In genomic region chr5:9838906-9839305, GRCh38 we compare ENCODE assay signal across 28 cellular contexts.
A peak's percentile ranks its signal among the peaks of the same experiment; 100 is the strongest.
DNase-seq lines count a peak whose midpoint lies in the region; ATAC-seq and TF ChIP-seq lines count a peak whose summit lies in the region.
"Had no signal": no experiment of that assay in that cellular context is flagged by ENCODE, and none has a peak within 500 bp of the region (broad histone marks: within the 10 kb centered on the region; RNA-seq: fewer than 3 reads in every experiment).

No MANE protein-coding gene starts in this region.

- no peaks in the 10 kb centered on the region for H3K9me2 ChIP-seq in SK-N-SH

- H3K4ac ChIP-seq in IMR-90 (ENCODE audit: low read depth, low read length): no peak overlapping the region

- CTCF ChIA-PET in IMR-90 (lab: Yijun Ruan, JAX) (no interaction called here), SK-N-SH (lab: Yijun Ruan, JAX) (interaction anchor here (1.4 kb wide), 1 partner anchor 11 kb away, joined by 3 read pairs; no protein-coding TSS in a partner anchor)

- no peak overlapping the region for H2AK5ac ChIP-seq in IMR-90 (ENCODE audit: low read depth, low read length)

- no peak for TF ChIP-seq CTCF in IMR-90 (conservative IDR thresholded peaks at IDR 0.05; ENCODE audit: low read depth, low read length)
- peak; percentile 10 for TF ChIP-seq CTCF in fibroblast of villous mesenchyme (IDR thresholded peaks at IDR 0.05; ENCODE audit: insufficient read depth, low read depth, low read length)
- no peak for TF ChIP-seq CTCF in SK-N-SH (IDR thresholded peaks at IDR 0.05)

- H3K36me3 ChIP-seq in IMR-90 (ENCODE audit: control insufficient read depth, insufficient read depth, low read length) (no peaks in the 10 kb centered on the region), SK-N-SH (replicated peaks in 1 of 2; ENCODE audit: control insufficient read depth in 1 of 2, insufficient read depth in 2 of 2, low read length in 1 of 2) (no peaks in the 10 kb centered on the region)
- H3K36me3 ChIP-seq: BLaER1 treated with 17β-estradiol and CSF1 and Interleukin-3, amounts not matched to agents 10 nM and 100 nM; cardiac muscle cell; lower lobe of right lung; neutrophil had no signal

- peaks cover 2% of the 10 kb centered on the region; the same call in 1 of the 2 replicates for H3K27me3 ChIP-seq in IMR-90 (ENCODE audit: control insufficient read depth, insufficient read depth, low read length)
- H3K27me3 ChIP-seq in SK-N-SH (ENCODE audit: insufficient read depth): no peaks in the 10 kb centered on the region
- H3K27me3 ChIP-seq: BLaER1 treated with 17β-estradiol and CSF1 and Interleukin-3, amounts not matched to agents 10 nM and 100 nM; cardiac muscle cell; neutrophil had no signal

- no peak for TF ChIP-seq POLR2A in IMR-90 (IDR thresholded peaks at IDR 0.05; ENCODE audit: low read depth, low read length)

- no peaks in the 10 kb centered on the region for H3K4me1 ChIP-seq in IMR-90 (ENCODE audit: control insufficient read depth, insufficient read depth, low read length)
- peaks cover 0 to 6% of the 10 kb centered on the region in 2 experiments; a peak in 1 of 4 replicates for H3K4me1 ChIP-seq in SK-N-SH (ENCODE audit: control insufficient read depth in 1 of 2, insufficient read depth in 2 of 2, low read depth in 1 of 2, low read length in 1 of 2)
- H3K4me1 ChIP-seq: lower lobe of right lung had no signal

- H3K27ac ChIP-seq in IMR-90 (ENCODE audit: insufficient read depth, low read length): no peak overlapping the region
- no peak overlapping the region for H3K27ac ChIP-seq in SK-N-SH (ENCODE audit: low read depth in 2 of 2, low read length in 1 of 2)
- H3K27ac ChIP-seq: BLaER1 treated with 17β-estradiol and CSF1 and Interleukin-3, amounts not matched to agents 10 nM and 100 nM; cardiac muscle cell; lower lobe of right lung; neutrophil; SK-N-MC; VCaP had no signal

- H3K9me3 ChIP-seq in IMR-90 (ENCODE audit: control insufficient read depth, insufficient read depth, low read length): peaks cover 7% of the 10 kb centered on the region
- no peaks in the 10 kb centered on the region for H3K9me3 ChIP-seq in SK-N-SH
- H3K9me3 ChIP-seq: lower lobe of right lung, neutrophil had no signal

- no peaks in the 10 kb centered on the region for H3F3A ChIP-seq in SK-N-SH (replicated peaks; ENCODE audit: insufficient read depth)

- H2BK5ac ChIP-seq in IMR-90 (ENCODE audit: low read depth, low read length, poor library complexity, severe bottlenecking): no peak overlapping the region

- no peak overlapping the region for H2AK9ac ChIP-seq in IMR-90 (replicated peaks; ENCODE audit: low read depth, low read length, poor library complexity)

- in situ Hi-C loops in IMR-90 (cut with MboI; ENCODE audit: low sequenced_read_pairs): no loop called here

- H3K14ac ChIP-seq in IMR-90 (replicated peaks; ENCODE audit: low read depth, low read length): no peak overlapping the region

- no peaks in the 10 kb centered on the region for H3K79me1 ChIP-seq in IMR-90 (ENCODE audit: low read depth in 1 of 2, low read length in 2 of 2)

- H2AFZ ChIP-seq in IMR-90 (replicated peaks; ENCODE audit: low read length, poor library complexity): no peak overlapping the region
- no peak overlapping the region for H2AFZ ChIP-seq in SK-N-SH (ENCODE audit: low read depth)

- DNase-seq in IMR-90: no peak
- DNase-seq in NCI-H524 treated with DMSO at 0.1 percent for 48 hours (lab: John Stamatoyannopoulos, UW): peak; percentile 58
- no peak for DNase-seq in fibroblast of villous mesenchyme (ENCODE audit: low read depth)
- DNase-seq in occipital lobe (lab: John Stamatoyannopoulos, UW): peak; percentile 48
- no peak for DNase-seq in kidney glomerular epithelial cell (lab: John Stamatoyannopoulos, UW)
- no peak for DNase-seq in COLO668 (lab: John Stamatoyannopoulos, UW; ENCODE audit: unreplicated experiment)
- DNase-seq in SK-N-SH: no peak
- DNase-seq: activated CD4-positive, alpha-beta T cell treated with anti-CD3 and anti-CD28 coated beads, Interleukin-2, amount 10 ng/mL, durations not matched to agents 24 days and 14 days; activated CD8-positive, alpha-beta memory T cell treated with anti-CD3 and anti-CD28 coated beads, Interleukin-2, amount 10 ng/mL, durations not matched to agents 7 days and 5 days; activated naive CD4-positive, alpha-beta T cell treated with anti-CD3 and anti-CD28 coated beads, Interleukin-2, amount 10 ng/mL, durations not matched to agents 7 days and 5 days; activated T-cell treated with anti-CD3 and anti-CD28 coated beads, Interleukin-2, amount 50 U/mL, for 72 hours; Caco-2; EL; lower lobe of right lung; NCI-H1048; NCI-H1930; NCI-H446; stimulated activated CD4-positive, alpha-beta T cell treated with anti-CD3 and anti-CD28 coated beads, Interleukin-12 subunit alpha, Interleukin-12 subunit beta, amount 100 ng/mL, for 4 hours; stimulated activated CD4-positive, alpha-beta T cell treated with anti-CD3 and anti-CD28 coated beads, Interleukin-4, amount 100 ng/mL, for 24 hours; stimulated activated naive B cell treated with anti-CD40 and anti-IgM and Interleukin-4, amounts not matched to agents 10 μg/mL and 1 μg/mL and 100 μg/mL, for 72 hours; T-helper 17 cell had no signal

- H3K79me2 ChIP-seq in SK-N-SH (ENCODE audit: insufficient read depth): no peaks in the 10 kb centered on the region

- no peak overlapping the region for H2BK120ac ChIP-seq in IMR-90 (ENCODE audit: low read depth, low read length)

- TF ChIP-seq EP300 in SK-N-SH (IDR thresholded peaks at IDR 0.05; ENCODE audit: borderline replicate concordance in 1 of 2, low read depth in 1 of 2, low read length in 1 of 2): no peak

- BruUV-seq in IMR-90 (replicated peaks; lab: Mats Ljungman, UMichigan): no TSS peak

- ATAC-seq in IMR-90 (ENCODE audit: low read depth) (peak; percentile 24; the same call in 1 of the 2 replicates), HG02759 (IDR thresholded peaks at IDR 0.05; ENCODE audit: unreplicated experiment) (no peak)
- ATAC-seq: activated CD8-positive, alpha-beta memory T cell treated with anti-CD3 and anti-CD28 coated beads, Interleukin-2, amount 10 ng/mL, durations not matched to agents 7 days and 5 days; activated T-cell treated with anti-CD3 and anti-CD28 coated beads, Interleukin-2, amount 50 U/mL, for 72 hours; HCT116; lower lobe of right lung; stimulated activated naive B cell treated with anti-CD40 and anti-IgM and Interleukin-4, amounts not matched to agents 10 μg/mL and 1 μg/mL and 100 μg/mL, for 72 hours; T-helper 17 cell had no signal

- no peak overlapping the region for H4K91ac ChIP-seq in IMR-90 (ENCODE audit: insufficient read depth, low read depth, low read length)

- H4K20me1 ChIP-seq in IMR-90 (ENCODE audit: insufficient read depth, low read length) (no peaks in the 10 kb centered on the region), SK-N-SH (ENCODE audit: insufficient read depth) (no peaks in the 10 kb centered on the region)
- H4K20me1 ChIP-seq: BLaER1 treated with 17β-estradiol and CSF1 and Interleukin-3, amounts not matched to agents 10 nM and 100 nM had no signal

- no peak overlapping the region for H3K4me3 ChIP-seq in IMR-90 (ENCODE audit: insufficient read depth, low read depth, low read length)
- H3K4me3 ChIP-seq in fibroblast of villous mesenchyme (ENCODE audit: low read depth, low read length): no peak overlapping the region
- H3K4me3 ChIP-seq in SK-N-SH (ENCODE audit: low read depth in 2 of 2, low read length in 1 of 2): no peak overlapping the region
- H3K4me3 ChIP-seq: BLaER1 treated with 17β-estradiol and CSF1 and Interleukin-3, amounts not matched to agents 10 nM and 100 nM; cardiac muscle cell; lower lobe of right lung; SK-N-MC had no signal

- H3K56ac ChIP-seq in IMR-90 (ENCODE audit: extremely low read depth, insufficient read depth, low read length): no peak overlapping the region

- no peak overlapping the region for H4K5ac ChIP-seq in IMR-90 (ENCODE audit: low read depth, low read length)

- H3K9me1 ChIP-seq in IMR-90 (ENCODE audit: insufficient read depth, low read length): no peaks in the 10 kb centered on the region

- H3K23ac ChIP-seq in IMR-90 (ENCODE audit: low read depth, low read length): no peak overlapping the region

- H3K9ac ChIP-seq in IMR-90 (ENCODE audit: low read depth, low read length): no peak overlapping the region
- no peak overlapping the region for H3K9ac ChIP-seq in SK-N-SH
- H3K9ac ChIP-seq: BLaER1 treated with 17β-estradiol and CSF1 and Interleukin-3, amounts not matched to agents 10 nM and 100 nM had no signal

- H3K4me2 ChIP-seq in IMR-90 (ENCODE audit: low read depth, low read length) (no peak overlapping the region), SK-N-SH (no peak overlapping the region)
- H3K4me2 ChIP-seq: BLaER1 treated with 17β-estradiol and CSF1 and Interleukin-3, amounts not matched to agents 10 nM and 100 nM had no signal

- H2BK15ac ChIP-seq in IMR-90 (ENCODE audit: low read depth, low read length): no peak overlapping the region

- dilution Hi-C loops in IMR-90 (cut with HindIII; ENCODE audit: low sequenced_read_pairs, unreplicated experiment): no loop called here

- no peak for TF ChIP-seq RAD21 in IMR-90 (IDR thresholded peaks at IDR 0.05; ENCODE audit: low read length)
- TF ChIP-seq RAD21 in SK-N-SH (IDR thresholded peaks at IDR 0.05; ENCODE audit: low read length): no peak

- no peak overlapping the region for H3K18ac ChIP-seq in IMR-90 (ENCODE audit: low read depth, low read length)

- H2BK20ac ChIP-seq in IMR-90 (ENCODE audit: low read depth, low read length): no peak overlapping the region

- no peak overlapping the region for H4K8ac ChIP-seq in IMR-90 (ENCODE audit: low read depth in 2 of 2, low read length in 2 of 2)

- 72% methylated on average over 2 of the region's 7 CpGs; no CpG with 5 or more reads in 1 of the 2 experiments for WGBS in IMR-90 (ENCODE audit: extremely low coverage in 2 of 2, insufficient read length in 1 of 2), 2 experiments
- WGBS in SK-N-SH (ENCODE audit: low lambda C conversion rate): 42% methylated on average over 7 of the region's 7 CpGs

- intact Hi-C loops in IMR-90 (cut with micrococcal nuclease): no loop called here

- POLR2A ChIA-PET in IMR-90 (lab: Charles Lee; ENCODE audit: unreplicated experiment) (no interaction called here), SK-N-SH (lab: Yijun Ruan, JAX) (no interaction called here)

TF ChIP-seq in IMR-90, 13 proteins besides CTCF, POLR2A, EP300 and RAD21 (continues in another document):
- TF ChIP-seq MAZ (IDR thresholded peaks at IDR 0.05; ENCODE audit: borderline replicate concordance, low read depth, low read length) (no peak), FOS (IDR thresholded peaks at IDR 0.05; ENCODE audit: low read depth, low read length) (no peak), RFX5 (IDR thresholded peaks at IDR 0.05; ENCODE audit: low read depth, low read length) (no peak), RCOR1 (IDR thresholded peaks at IDR 0.05; ENCODE audit: insufficient replicate concordance, low read length) (no peak)

TF ChIP-seq in SK-N-SH, 30 proteins besides CTCF, POLR2A, EP300 and RAD21:
- TF ChIP-seq RFX5 (IDR thresholded peaks at IDR 0.05; ENCODE audit: low read length): no peak

Comparison
In these comparisons a context has a peak if more than half of its experiments do, and no peak if none do; other contexts are left out.
1. DNase-seq: peak in NCI-H524 treated with DMSO at 0.1 percent for 48 hours (single experiment) and occipital lobe (single experiment); none in IMR-90 (single experiment), fibroblast of villous mesenchyme (single experiment), kidney glomerular epithelial cell (single experiment), COLO668 (single experiment) and SK-N-SH (single experiment).